Comparison of ENCODE assay signal across 31 cellular contexts in the genomic region with DNA sequence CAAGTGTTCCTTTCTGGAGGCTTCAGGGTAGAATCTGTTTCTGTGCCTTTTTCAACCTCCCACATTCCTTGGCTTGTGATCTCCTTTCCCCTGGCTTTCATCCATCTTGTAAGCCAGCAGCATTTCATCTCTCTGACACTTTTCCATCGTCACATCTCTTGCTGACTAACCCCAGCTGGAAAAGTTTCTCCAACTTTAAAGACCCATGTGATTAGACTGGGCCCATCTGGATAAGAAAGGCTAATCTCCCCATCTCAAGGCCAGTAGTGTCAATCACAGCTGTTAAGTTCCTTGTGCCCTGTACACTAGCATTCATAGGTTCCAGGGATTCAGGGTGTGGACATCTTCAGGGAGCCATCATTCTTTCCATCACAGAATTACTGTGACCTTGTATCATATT.
DNase-seq lines count a peak whose midpoint lies in the region; ATAC-seq, FAIRE-seq and TF ChIP-seq lines count a peak whose summit lies in the region.
"Had no signal": no experiment of that assay in that cellular context is flagged by ENCODE, and none has a peak within 500 bp of the region (broad histone marks: within the 10 kb centered on the region; RNA-seq: fewer than 3 reads in every experiment).

No MANE protein-coding gene starts in this region.

- no peaks in the 10 kb centered on the region for H3K36me3 Mint-ChIP-seq in astrocyte (ENCODE audit: low read depth, unreplicated experiment)
- H3K36me3 Mint-ChIP-seq in activated naive CD4-positive, alpha-beta T cell treated with anti-CD3 and anti-CD28 coated beads for 36 hours (ENCODE audit: low read depth) = no peaks in the 10 kb centered on the region

- intact Hi-C loops in sciatic nerve (cut with DNase I) = no loop called here
- intact Hi-C loops in activated naive CD4-positive, alpha-beta T cell treated with anti-CD3 and anti-CD28 coated beads for 36 hours (cut with micrococcal nuclease) = no loop called here

- no peaks in the 10 kb centered on the region for H3K36me3 ChIP-seq in MG63
- no peaks in the 10 kb centered on the region for H3K36me3 ChIP-seq in astrocyte (ENCODE audit: insufficient read depth, low read length)
- H3K36me3 ChIP-seq: gastrocnemius medialis, pancreas, suprapubic skin, upper lobe of right lung had no signal

- DNase-seq in MG63 (peak; percentile 47), astrocyte (ENCODE audit: low read depth) (peak; percentile 14), fibroblast of pulmonary artery (ENCODE audit: low read depth) (peak; percentile 6), sciatic nerve (ENCODE audit: low spot score) (no peak), Ammon's horn (ENCODE audit: low spot score) (no peak)
- no peak for DNase-seq in activated naive CD4-positive, alpha-beta T cell treated with anti-CD3 and anti-CD28 coated beads for 36 hours
- DNase-seq: activated CD4-positive, alpha-beta T cell treated with anti-CD3 and anti-CD28 coated beads for 36 hours; activated CD8-positive, alpha-beta T cell treated with anti-CD3 and anti-CD28 coated beads, Interleukin-2, amount 10 ng/mL, durations not matched to agents 7 days and 5 days; amygdala; DND-41; effector CD8-positive, alpha-beta T cell; gastrocnemius medialis; H9; KBM-7; MM.1S; NCI-H1105 treated with DMSO at 0.1 percent for 48 hours; NCI-H1930; NCI-H524 treated with DMSO at 0.1 percent for 48 hours; pancreas; PC-9; stimulated activated naive CD4-positive, alpha-beta T cell; upper lobe of right lung had no signal

- no peak overlapping the region for H3K9ac ChIP-seq in astrocyte (ENCODE audit: low read length)

- no peak overlapping the region for H3K4me3 ChIP-seq in MG63
- H3K4me3 ChIP-seq in astrocyte (ENCODE audit: insufficient read depth, low read depth, low read length) = no peak overlapping the region
- no peak overlapping the region for H3K4me3 ChIP-seq in fibroblast of pulmonary artery (replicated peaks; ENCODE audit: low read depth, low read length)
- H3K4me3 ChIP-seq: coronary artery, gastrocnemius medialis, pancreas, PC-9, smooth muscle cell, suprapubic skin, upper lobe of right lung had no signal

- no peaks in the 10 kb centered on the region for H3K27me3 Mint-ChIP-seq in astrocyte (ENCODE audit: low read depth, unreplicated experiment)
- no peaks in the 10 kb centered on the region for H3K27me3 Mint-ChIP-seq in activated naive CD4-positive, alpha-beta T cell treated with anti-CD3 and anti-CD28 coated beads for 36 hours (ENCODE audit: low read depth)
- H3K27me3 Mint-ChIP-seq: activated CD4-positive, alpha-beta T cell treated with anti-CD3 and anti-CD28 coated beads for 36 hours; activated naive CD4-positive, alpha-beta T cell treated with anti-CD3 and anti-CD28 coated beads, Interleukin-2, amount 50 U/mL, for 24 hours had no signal

- H3K9me3 ChIP-seq in MG63 (no peaks in the 10 kb centered on the region), astrocyte (ENCODE audit: insufficient read depth, low read depth, low read length) (no peaks in the 10 kb centered on the region)
- H3K9me3 ChIP-seq: gastrocnemius medialis, pancreas, suprapubic skin, upper lobe of right lung had no signal

- FAIRE-seq in astrocyte (lab: Jason Lieb, UNC) = no peak

- no peaks in the 10 kb centered on the region for H3K4me1 Mint-ChIP-seq in astrocyte (ENCODE audit: low read depth, unreplicated experiment)
- peaks cover 5% of the 10 kb centered on the region for H3K4me1 Mint-ChIP-seq in activated naive CD4-positive, alpha-beta T cell treated with anti-CD3 and anti-CD28 coated beads for 36 hours (ENCODE audit: low read depth)
- H3K4me1 Mint-ChIP-seq: H9 had no signal

- TF ChIP-seq CTCF in astrocyte (IDR thresholded peaks at IDR 0.05; ENCODE audit: insufficient read depth, low read depth, low read length) (no peak), fibroblast of pulmonary artery (IDR thresholded peaks at IDR 0.05; ENCODE audit: low read length, missing control alignments) (no peak)

- H3K27me3 ChIP-seq in MG63 = no peaks in the 10 kb centered on the region
- H3K27me3 ChIP-seq in astrocyte (ENCODE audit: insufficient read depth, low read length) = no peaks in the 10 kb centered on the region
- H3K27me3 ChIP-seq: gastrocnemius medialis, pancreas, suprapubic skin, upper lobe of right lung had no signal

- H3K27ac ChIP-seq in astrocyte (ENCODE audit: low read depth, low read length) = no peak overlapping the region
- H3K27ac ChIP-seq: coronary artery, epithelial cell of prostate, gastrocnemius medialis, HL-60, pancreas, PC-9, suprapubic skin, upper lobe of right lung had no signal

- H3K9me3 Mint-ChIP-seq in astrocyte (ENCODE audit: unreplicated experiment) = peaks cover 5% of the 10 kb centered on the region
- H3K9me3 Mint-ChIP-seq in activated naive CD4-positive, alpha-beta T cell treated with anti-CD3 and anti-CD28 coated beads for 36 hours = no peaks in the 10 kb centered on the region
- H3K9me3 Mint-ChIP-seq: activated T-helper 2 cell treated with anti-CD3 and anti-CD28 coated beads, Interferon-gamma antibody, Interleukin-2, Interleukin-4, amounts not matched to agents 10 μg/mL and 5 μg/mL and 100 μg/mL, durations not matched to agents 14 hours and 24 hours and 36 hours; H9 had no signal

- H2AFZ ChIP-seq in astrocyte (ENCODE audit: low read depth, low read length) = no peak overlapping the region
- H2AFZ ChIP-seq: PC-9 had no signal

- no peak overlapping the region for H3K4me3 Mint-ChIP-seq in astrocyte (ENCODE audit: unreplicated experiment)
- H3K4me3 Mint-ChIP-seq in activated naive CD4-positive, alpha-beta T cell treated with anti-CD3 and anti-CD28 coated beads for 36 hours = no peak overlapping the region
- H3K4me3 Mint-ChIP-seq: activated CD4-positive, alpha-beta T cell treated with anti-CD3 and anti-CD28 coated beads for 36 hours; activated CD8-positive, alpha-beta T cell treated with anti-CD3 and anti-CD28 coated beads, Interleukin-2, amount 10 ng/mL, durations not matched to agents 7 days and 5 days; activated naive CD4-positive, alpha-beta T cell treated with anti-CD3 and anti-CD28 coated beads, Interleukin-2, amount 50 U/mL, for 24 hours; H9; T-helper 2 cell treated with Interferon-gamma antibody and Interleukin-4, amounts not matched to agents 5 μg/mL and 100 μg/mL, for 36 hours had no signal

- peak; percentile 67 for ATAC-seq in sciatic nerve
- no peak for ATAC-seq in GM21447 (IDR thresholded peaks at IDR 0.05; ENCODE audit: unreplicated experiment)
- ATAC-seq: activated CD4-positive, alpha-beta T cell treated with anti-CD3 and anti-CD28 coated beads for 36 hours; activated CD8-positive, alpha-beta T cell treated with anti-CD3 and anti-CD28 coated beads, Interleukin-2, amount 10 ng/mL, durations not matched to agents 7 days and 5 days; pancreas; upper lobe of right lung had no signal

- no peaks in the 10 kb centered on the region for H3K79me2 ChIP-seq in astrocyte (ENCODE audit: insufficient read depth, low read length)

- no peak overlapping the region for H3K27ac Mint-ChIP-seq in astrocyte (ENCODE audit: unreplicated experiment)
- no peak overlapping the region for H3K27ac Mint-ChIP-seq in activated naive CD4-positive, alpha-beta T cell treated with anti-CD3 and anti-CD28 coated beads for 36 hours
- H3K27ac Mint-ChIP-seq: activated CD4-positive, alpha-beta T cell treated with anti-CD3 and anti-CD28 coated beads for 36 hours; activated CD8-positive, alpha-beta T cell treated with anti-CD3 and anti-CD28 coated beads, Interleukin-2, amount 10 ng/mL, durations not matched to agents 7 days and 5 days; activated naive CD4-positive, alpha-beta T cell treated with anti-CD3 and anti-CD28 coated beads, Interleukin-2, amount 50 U/mL, for 24 hours; activated T-helper 2 cell treated with anti-CD3 and anti-CD28 coated beads, Interferon-gamma antibody, Interleukin-2, Interleukin-4, amounts not matched to agents 10 μg/mL and 5 μg/mL and 100 μg/mL, durations not matched to agents 14 hours and 24 hours and 36 hours; H9; T-helper 2 cell treated with Interferon-gamma antibody and Interleukin-4, amounts not matched to agents 5 μg/mL and 100 μg/mL, for 36 hours had no signal

- no peak overlapping the region for H3K4me2 ChIP-seq in astrocyte (ENCODE audit: low read length)
- H3K4me2 ChIP-seq: PC-9, smooth muscle cell had no signal

- CTCF ChIA-PET in activated naive CD4-positive, alpha-beta T cell treated with anti-CD3 and anti-CD28 coated beads for 36 hours (lab: Charles Lee) = no interaction called here

- no peaks in the 10 kb centered on the region for H4K20me1 ChIP-seq in astrocyte (ENCODE audit: insufficient read depth, low read length)

- no peaks in the 10 kb centered on the region for H3K4me1 ChIP-seq in astrocyte (ENCODE audit: insufficient read depth, low read length)
- H3K4me1 ChIP-seq: gastrocnemius medialis, pancreas, suprapubic skin, upper lobe of right lung had no signal

Comparison
In these comparisons a context has a peak if more than half of its experiments do, and no peak if none do; other contexts are left out.
1. DNase-seq: peak in MG63 (single experiment), astrocyte (single experiment) and fibroblast of pulmonary artery (single experiment); none in sciatic nerve (single experiment), activated naive CD4-positive, alpha-beta T cell treated with anti-CD3 and anti-CD28 coated beads for 36 hours (single experiment) and Ammon's horn (single experiment).